In the genomic region with DNA sequence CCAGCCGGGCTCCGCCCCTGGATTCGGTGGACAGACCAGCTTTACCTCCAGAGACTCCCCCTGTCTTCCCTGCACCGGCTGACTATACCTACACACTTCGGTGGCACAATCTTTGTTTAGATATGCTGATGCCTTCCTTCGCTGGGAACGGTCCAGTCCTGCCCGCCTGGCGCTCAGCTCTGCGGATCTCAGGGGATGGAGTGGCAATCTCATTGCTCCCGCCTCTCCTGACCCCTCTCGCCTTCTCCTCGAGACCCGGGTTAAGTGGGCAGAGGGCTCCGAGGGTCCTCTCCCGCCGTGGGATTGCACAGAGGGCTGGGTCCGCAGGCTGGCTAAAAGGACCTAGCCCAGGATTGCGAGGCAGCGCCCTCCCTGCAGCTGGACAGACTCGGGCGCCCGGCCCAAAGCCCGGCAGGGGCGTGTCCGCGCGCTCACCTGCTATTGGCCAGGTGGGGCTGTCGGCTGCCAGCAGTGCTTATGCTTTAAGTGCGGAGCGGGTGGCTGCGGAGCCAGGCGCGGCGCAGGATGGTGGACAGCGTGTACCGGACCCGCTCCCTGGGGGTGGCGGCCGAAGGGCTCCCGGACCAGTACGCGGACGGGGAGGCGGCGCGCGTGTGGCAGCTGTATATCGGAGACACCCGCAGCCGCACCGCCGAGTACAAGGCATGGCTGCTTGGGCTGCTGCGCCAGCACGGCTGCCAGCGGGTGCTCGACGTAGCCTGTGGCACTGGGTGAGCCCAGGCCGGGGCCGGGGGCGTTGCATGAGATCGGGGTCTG, we compare ENCODE assay signal across 8 cellular contexts. TPM values are rescaled to one million over a fixed set of nuclear protein-coding genes. Genes with fewer than 3 reads are reported as not detected.
DNase-seq lines count a peak whose midpoint lies in the region; ATAC-seq and TF ChIP-seq lines count a peak whose summit lies in the region.

A gene (plus strand): TSS at position 512 of the 777 bp plus-strand sequence. CDS start 14 bp downstream, at position 526.

- peaks cover 27% of the 10 kb centered on the region for H3K27me3 Mint-ChIP-seq in brain

- peak within 1 kb of the TSS; percentile 20 to 48 (median 35) for H3K4me3 ChIP-seq in skin epidermis

- H3K4me3 Mint-ChIP-seq in brain, result peak within 1 kb of the TSS; percentile 58 to 81 (median 75)

- DNase-seq in NCI-H2081 (lab: John Stamatoyannopoulos, UW) (peak; percentile 51 to 62), NCI-H2081 treated with DMSO at 0.1 percent for 48 hours (lab: John Stamatoyannopoulos, UW) (no peak), SHP77 treated with DMSO at 0.1 percent for 48 hours (lab: John Stamatoyannopoulos, UW) (peak; percentile 69), iPS-NIHi11 (ENCODE audit: low spot score) (peak; percentile 93)

- ATAC-seq in GM19351 (IDR thresholded peaks at IDR 0.05; ENCODE audit: unreplicated experiment) (no peak), GM21529 (IDR thresholded peaks at IDR 0.05; ENCODE audit: unreplicated experiment) (no peak)

- peaks cover 13% of the 10 kb centered on the region for H3K4me1 Mint-ChIP-seq in brain

- peak within 1 kb of the TSS in 1 of 5 experiments; percentile 38 for H3K27ac Mint-ChIP-seq in brain

- TF ChIP-seq CTCF in brain (conservative IDR thresholded peaks at IDR 0.05), result no peak

- peak within 1 kb of the TSS in 3 of 21 experiments; percentile 16 to 71 (median 53) for H3K27ac ChIP-seq in skin epidermis

- no peaks in the 10 kb centered on the region for H3K9me3 Mint-ChIP-seq in brain

- peaks cover 19% of the 10 kb centered on the region for H3K36me3 Mint-ChIP-seq in brain

RNA-seq across cellular contexts. Expression of the gene that starts here (rescaled TPM):
- polyA plus RNA-seq in brain (ENCODE audit: insufficient read depth, low read depth, low replicate concordance), result 0.32 TPM
